30 cellular contexts compared by ENCODE assay signal in the genomic region with DNA sequence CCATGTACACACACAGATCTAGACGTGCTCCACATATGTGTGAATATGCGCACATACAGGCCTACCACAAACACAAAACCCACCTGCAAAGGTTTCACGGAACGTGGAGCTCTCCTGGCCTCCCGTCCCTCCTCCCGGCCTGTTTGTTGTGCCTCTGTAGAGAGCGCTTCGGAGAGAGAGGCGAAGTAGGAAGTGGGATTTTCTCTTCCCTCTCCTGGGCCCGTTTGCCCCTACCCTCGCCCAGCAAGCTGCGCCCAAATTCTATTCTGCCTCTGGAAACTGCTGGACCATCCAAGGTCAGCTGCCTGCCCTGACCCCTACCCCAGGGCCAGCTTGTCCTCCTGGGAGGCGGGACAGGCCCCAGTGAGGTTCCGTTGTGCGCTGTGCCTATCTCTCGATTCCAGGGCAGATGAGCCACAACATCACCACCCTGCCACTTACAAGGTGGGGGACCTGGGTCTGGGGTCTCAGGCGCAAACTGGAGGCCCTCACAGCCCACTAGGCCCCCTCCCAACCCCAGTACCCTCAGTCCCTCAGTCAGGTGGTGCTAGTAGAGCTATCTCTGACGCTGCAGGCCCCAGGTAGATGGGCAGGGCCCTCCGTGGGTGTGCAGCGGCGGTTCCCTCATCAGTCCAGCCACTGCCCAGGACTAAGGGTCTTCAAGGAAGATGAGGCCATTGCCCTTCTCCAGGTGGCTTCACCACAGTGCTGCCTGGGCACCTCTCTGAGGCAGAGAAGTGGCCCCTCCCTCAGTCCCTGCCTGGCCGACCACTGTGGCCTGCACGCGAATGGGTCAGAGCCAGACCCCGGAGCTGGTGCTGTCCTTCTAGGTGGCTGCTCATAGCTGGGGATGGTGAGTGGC. TPM values are rescaled to one million over a fixed set of nuclear protein-coding genes. Genes with fewer than 3 reads are reported as not detected.
DNase-seq lines count a peak whose midpoint lies in the region; ATAC-seq and TF ChIP-seq lines count a peak whose summit lies in the region.
"Had no signal": no experiment of that assay in that cellular context is flagged by ENCODE, and none has a peak within 500 bp of the region (broad histone marks: within the 10 kb centered on the region; RNA-seq: fewer than 3 reads in every experiment).

No MANE protein-coding gene starts in this region.

- H3K79me2 ChIP-seq in neural progenitor cell (ENCODE audit: low read depth), result no peaks in the 10 kb centered on the region

- H3K4me3 Mint-ChIP-seq in neural progenitor cell (no peak overlapping the region), type B pancreatic cell (no peak overlapping the region)
- H3K4me3 Mint-ChIP-seq: activated naive CD4-positive, alpha-beta T cell treated with anti-CD3 and anti-CD28 coated beads, Interleukin-2, amount 10 ng/mL, durations not matched to agents 7 days and 5 days; activated T-cell treated with anti-CD3 and anti-CD28 coated beads, Interleukin-2, amount 50 U/mL, for 4 hours; B cell; endodermal cell; nephron; WTC11 had no signal

- peaks cover 18% of the 10 kb centered on the region for H3K27me3 Mint-ChIP-seq in neural progenitor cell (ENCODE audit: insufficient read depth, low read depth)
- no peaks in the 10 kb centered on the region for H3K27me3 Mint-ChIP-seq in type B pancreatic cell

- no peak overlapping the region for H3K4me3 ChIP-seq in neural progenitor cell
- H3K4me3 ChIP-seq: A549, breast epithelium, colonic mucosa, esophagus muscularis mucosa, gastrocnemius medialis, GM12878, mucosa of descending colon had no signal

- no peak overlapping the region for H3K9ac ChIP-seq in neural progenitor cell

- no peaks in the 10 kb centered on the region for H3K27me3 ChIP-seq in neural progenitor cell
- H3K27me3 ChIP-seq: breast epithelium, colonic mucosa had no signal

- peak; percentile 54 for DNase-seq in activated CD8-positive, alpha-beta memory T cell treated with anti-CD3 and anti-CD28 coated beads for 24 hours
- no peak for DNase-seq in activated CD8-positive, alpha-beta memory T cell treated with anti-CD3 and anti-CD28 coated beads, Interleukin-2, amount 50 U/mL, for 4 hours
- peak; percentile 32 for DNase-seq in activated CD8-positive, alpha-beta memory T cell treated with anti-CD3 and anti-CD28 coated beads, Interleukin-2, amount 50 U/mL, for 48 hours
- DNase-seq in neural progenitor cell (ENCODE audit: low spot score) (no peak), type B pancreatic cell (ENCODE audit: extremely low spot score, unreplicated experiment) (peak; percentile 58), AG08396 (ENCODE audit: low spot score) (no peak), Kasumi-1 (lab: John Stamatoyannopoulos, UW) (no peak)
- DNase-seq: activated naive CD4-positive, alpha-beta T cell treated with anti-CD3 and anti-CD28 coated beads, Interleukin-2, amount 10 ng/mL, durations not matched to agents 7 days and 5 days; activated T-cell treated with anti-CD3 and anti-CD28 coated beads, Interleukin-2, amount 50 U/mL, for 4 hours; colonic mucosa; gastrocnemius medialis; hypothalamus; NCI-H1092; NCI-H187; NCI-H2171 treated with DMSO at 0.1 percent for 48 hours; NCI-H524 treated with DMSO at 0.1 percent for 48 hours; RPMI8226 had no signal

- TF ChIP-seq CTCF in neural progenitor cell (IDR thresholded peaks at IDR 0.05) (no peak), type B pancreatic cell (conservative IDR thresholded peaks at IDR 0.05) (no peak)

- peaks cover 17% of the 10 kb centered on the region for H3K4me1 Mint-ChIP-seq in neural progenitor cell
- peaks cover 19% of the 10 kb centered on the region for H3K4me1 Mint-ChIP-seq in type B pancreatic cell (ENCODE audit: unreplicated experiment)

- H3K36me3 Mint-ChIP-seq in neural progenitor cell (no peaks in the 10 kb centered on the region), type B pancreatic cell (no peaks in the 10 kb centered on the region)
- H3K36me3 Mint-ChIP-seq: activated naive CD4-positive, alpha-beta T cell treated with anti-CD3 and anti-CD28 coated beads, Interleukin-2, amount 10 ng/mL, durations not matched to agents 7 days and 5 days; WTC11 had no signal

- H2AFZ ChIP-seq in neural progenitor cell (replicated peaks), result no peak overlapping the region

- H3K9me3 ChIP-seq in neural progenitor cell (ENCODE audit: low read depth), result no peaks in the 10 kb centered on the region
- H3K9me3 ChIP-seq: A549, breast epithelium, colonic mucosa, esophagus muscularis mucosa, gastrocnemius medialis, mucosa of descending colon had no signal

- H3K36me3 ChIP-seq in neural progenitor cell, result no peaks in the 10 kb centered on the region
- H3K36me3 ChIP-seq: breast epithelium, colonic mucosa, gastrocnemius medialis had no signal

- no peak overlapping the region for H3K27ac ChIP-seq in neural progenitor cell
- H3K27ac ChIP-seq: breast epithelium, colonic mucosa, esophagus muscularis mucosa, gastrocnemius medialis had no signal

- peak overlapping the region; percentile 54 for H3K27ac Mint-ChIP-seq in neural progenitor cell
- H3K27ac Mint-ChIP-seq in type B pancreatic cell, result peak overlapping the region; percentile 85
- H3K27ac Mint-ChIP-seq: activated naive CD4-positive, alpha-beta T cell treated with anti-CD3 and anti-CD28 coated beads, Interleukin-2, amount 10 ng/mL, durations not matched to agents 7 days and 5 days; B cell; endodermal cell; nephron; WTC11 had no signal

- no peaks in the 10 kb centered on the region for H3K4me1 ChIP-seq in neural progenitor cell
- H3K4me1 ChIP-seq: breast epithelium, colonic mucosa had no signal

- ATAC-seq in GM21717 (IDR thresholded peaks at IDR 0.05; ENCODE audit: unreplicated experiment), result no peak
- ATAC-seq: A549; activated T-cell treated with anti-CD3 and anti-CD28 coated beads, Interleukin-2, amount 50 U/mL, for 4 hours; gastrocnemius medialis; GM12878; HCT116; mucosa of descending colon; SK-N-SH treated with all-trans-retinoic acid at 6 μM for 48 hours; WTC11 had no signal

- H3K9me3 Mint-ChIP-seq in neural progenitor cell, result no peaks in the 10 kb centered on the region
- H3K9me3 Mint-ChIP-seq in type B pancreatic cell, result no peaks in the 10 kb centered on the region
- H3K9me3 Mint-ChIP-seq: activated naive CD4-positive, alpha-beta T cell treated with anti-CD3 and anti-CD28 coated beads, Interleukin-2, amount 10 ng/mL, durations not matched to agents 7 days and 5 days; activated T-cell treated with anti-CD3 and anti-CD28 coated beads, Interleukin-2, amount 50 U/mL, for 4 hours; endodermal cell; nephron; WTC11 had no signal

- no peaks in the 10 kb centered on the region for H3F3A ChIP-seq in neural progenitor cell (ENCODE audit: low read depth)

- no peak overlapping the region for H3K4me2 ChIP-seq in neural progenitor cell
- H3K4me2 ChIP-seq: A549 had no signal

- no peaks in the 10 kb centered on the region for H4K20me1 ChIP-seq in neural progenitor cell (ENCODE audit: low read depth)

RNA-seq across cellular contexts. Expression of a gene that starts 54.2 kb away (rescaled TPM):
- total RNA-seq in neural progenitor cell (ENCODE audit: low replicate concordance), result 0.32 and 0.34 TPM in 2 replicates
- 1.1 and 3.2 TPM in 2 replicates for total RNA-seq in type B pancreatic cell (ENCODE audit: low replicate concordance)
- total RNA-seq: activated T-cell treated with anti-CD3 and anti-CD28 coated beads, Interleukin-2, amount 50 U/mL, for 4 hours; B cell; Daoy; gastrocnemius medialis; GM12878; WTC11 had no signal

Comparison
In these comparisons a context has a peak if more than half of its experiments do, and no peak if none do; other contexts are left out.
1. DNase-seq: peak in activated CD8-positive, alpha-beta memory T cell treated with anti-CD3 and anti-CD28 coated beads for 24 hours (single experiment), activated CD8-positive, alpha-beta memory T cell treated with anti-CD3 and anti-CD28 coated beads, Interleukin-2, amount 50 U/mL, for 48 hours (single experiment) and type B pancreatic cell (single experiment); none in activated CD8-positive, alpha-beta memory T cell treated with anti-CD3 and anti-CD28 coated beads, Interleukin-2, amount 50 U/mL, for 4 hours (single experiment), neural progenitor cell (single experiment), AG08396 (single experiment) and Kasumi-1 (0 of 2).